Comparison of ENCODE assay signal across 1 cellular context in the genomic region with DNA sequence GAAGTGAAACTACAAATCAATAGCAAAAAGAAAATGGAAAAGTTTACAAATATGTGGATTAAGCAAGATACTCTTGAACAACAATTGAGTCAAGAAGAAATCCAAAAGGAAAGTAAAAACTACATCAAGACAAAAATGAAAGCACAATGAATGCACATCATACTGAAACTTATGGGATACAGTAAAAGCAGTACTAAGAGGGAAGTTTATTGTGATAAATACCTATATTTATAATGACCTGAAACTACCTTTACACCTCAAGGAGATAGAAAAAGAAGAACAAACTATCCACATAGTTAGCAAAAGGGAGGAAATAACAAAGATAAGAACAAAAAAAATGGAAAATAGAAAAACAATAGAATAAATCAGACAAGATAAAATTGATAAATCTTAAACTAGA.
TF ChIP-seq lines count a peak whose summit lies in the region.

No MANE protein-coding gene starts in this region.

TF ChIP-seq in GM12878, 131 proteins besides CTCF, POLR2A, EP300 and RAD21 (continued from another document):
- TF ChIP-seq MLLT1 (IDR thresholded peaks at IDR 0.05) (no peak), POLR2AphosphoS2 (IDR thresholded peaks at IDR 0.05; ENCODE audit: low read depth, low read length) (no peak), MTA2 (IDR thresholded peaks at IDR 0.05; ENCODE audit: low read depth) (peak; percentile 15; the same call in 1 of the 2 replicates), BHLHE40 (IDR thresholded peaks at IDR 0.05; ENCODE audit: borderline replicate concordance in 1 of 2, low read depth in 2 of 2, low read length in 1 of 2) (no peak), JUNB (IDR thresholded peaks at IDR 0.05) (peak; percentile 59), ZNF24 (IDR thresholded peaks at IDR 0.05) (no peak), CHD2 (IDR thresholded peaks at IDR 0.05; ENCODE audit: borderline replicate concordance, low read depth, low read length) (no peak), ZZZ3 (IDR thresholded peaks at IDR 0.05; ENCODE audit: control insufficient read depth, insufficient read length, low read depth) (no peak), NR2C2 (IDR thresholded peaks at IDR 0.05; ENCODE audit: borderline replicate concordance, control insufficient read depth, insufficient read length, low read depth) (no peak), CBFB (IDR thresholded peaks at IDR 0.05; ENCODE audit: low read depth) (no peak), ZBTB33 (IDR thresholded peaks at IDR 0.05) (no peak), NFIC (IDR thresholded peaks at IDR 0.05; ENCODE audit: low read depth, low read length) (0 out of 2 replicates have a peak, but pooled peaks have one; percentile 54), DPF2 (IDR thresholded peaks at IDR 0.05) (no peak), USF2 (IDR thresholded peaks at IDR 0.05; ENCODE audit: borderline replicate concordance, low read depth, low read length) (no peak), ZNF384 (IDR thresholded peaks at IDR 0.05; ENCODE audit: borderline replicate concordance, low read depth, low read length) (no peak), MYC (IDR thresholded peaks at IDR 0.05; ENCODE audit: insufficient read depth, insufficient read length, insufficient replicate concordance, low read length, severe bottlenecking) (no peak), YBX1 (IDR thresholded peaks at IDR 0.05) (no peak), RELA (IDR thresholded peaks at IDR 0.05; ENCODE audit: borderline replicate concordance, partially characterized antibody) (no peak)
- TF ChIP-seq, protein P1, sequence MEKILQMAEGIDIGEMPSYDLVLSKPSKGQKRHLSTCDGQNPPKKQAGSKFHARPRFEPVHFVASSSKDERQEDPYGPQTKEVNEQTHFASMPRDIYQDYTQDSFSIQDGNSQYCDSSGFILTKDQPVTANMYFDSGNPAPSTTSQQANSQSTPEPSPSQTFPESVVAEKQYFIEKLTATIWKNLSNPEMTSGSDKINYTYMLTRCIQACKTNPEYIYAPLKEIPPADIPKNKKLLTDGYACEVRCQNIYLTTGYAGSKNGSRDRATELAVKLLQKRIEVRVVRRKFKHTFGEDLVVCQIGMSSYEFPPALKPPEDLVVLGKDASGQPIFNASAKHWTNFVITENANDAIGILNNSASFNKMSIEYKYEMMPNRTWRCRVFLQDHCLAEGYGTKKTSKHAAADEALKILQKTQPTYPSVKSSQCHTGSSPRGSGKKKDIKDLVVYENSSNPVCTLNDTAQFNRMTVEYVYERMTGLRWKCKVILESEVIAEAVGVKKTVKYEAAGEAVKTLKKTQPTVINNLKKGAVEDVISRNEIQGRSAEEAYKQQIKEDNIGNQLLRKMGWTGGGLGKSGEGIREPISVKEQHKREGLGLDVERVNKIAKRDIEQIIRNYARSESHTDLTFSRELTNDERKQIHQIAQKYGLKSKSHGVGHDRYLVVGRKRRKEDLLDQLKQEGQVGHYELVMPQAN (conservative IDR thresholded peaks at IDR 0.05): no peak
- TF ChIP-seq, protein P2, sequence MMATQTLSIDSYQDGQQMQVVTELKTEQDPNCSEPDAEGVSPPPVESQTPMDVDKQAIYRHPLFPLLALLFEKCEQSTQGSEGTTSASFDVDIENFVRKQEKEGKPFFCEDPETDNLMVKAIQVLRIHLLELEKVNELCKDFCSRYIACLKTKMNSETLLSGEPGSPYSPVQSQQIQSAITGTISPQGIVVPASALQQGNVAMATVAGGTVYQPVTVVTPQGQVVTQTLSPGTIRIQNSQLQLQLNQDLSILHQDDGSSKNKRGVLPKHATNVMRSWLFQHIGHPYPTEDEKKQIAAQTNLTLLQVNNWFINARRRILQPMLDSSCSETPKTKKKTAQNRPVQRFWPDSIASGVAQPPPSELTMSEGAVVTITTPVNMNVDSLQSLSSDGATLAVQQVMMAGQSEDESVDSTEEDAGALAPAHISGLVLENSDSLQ (IDR thresholded peaks at IDR 0.05): no peak
TF ChIP-seq in GM12878: peak in this region for 5.
